ENCODE assay signal across 9 cellular contexts in the genomic region with DNA sequence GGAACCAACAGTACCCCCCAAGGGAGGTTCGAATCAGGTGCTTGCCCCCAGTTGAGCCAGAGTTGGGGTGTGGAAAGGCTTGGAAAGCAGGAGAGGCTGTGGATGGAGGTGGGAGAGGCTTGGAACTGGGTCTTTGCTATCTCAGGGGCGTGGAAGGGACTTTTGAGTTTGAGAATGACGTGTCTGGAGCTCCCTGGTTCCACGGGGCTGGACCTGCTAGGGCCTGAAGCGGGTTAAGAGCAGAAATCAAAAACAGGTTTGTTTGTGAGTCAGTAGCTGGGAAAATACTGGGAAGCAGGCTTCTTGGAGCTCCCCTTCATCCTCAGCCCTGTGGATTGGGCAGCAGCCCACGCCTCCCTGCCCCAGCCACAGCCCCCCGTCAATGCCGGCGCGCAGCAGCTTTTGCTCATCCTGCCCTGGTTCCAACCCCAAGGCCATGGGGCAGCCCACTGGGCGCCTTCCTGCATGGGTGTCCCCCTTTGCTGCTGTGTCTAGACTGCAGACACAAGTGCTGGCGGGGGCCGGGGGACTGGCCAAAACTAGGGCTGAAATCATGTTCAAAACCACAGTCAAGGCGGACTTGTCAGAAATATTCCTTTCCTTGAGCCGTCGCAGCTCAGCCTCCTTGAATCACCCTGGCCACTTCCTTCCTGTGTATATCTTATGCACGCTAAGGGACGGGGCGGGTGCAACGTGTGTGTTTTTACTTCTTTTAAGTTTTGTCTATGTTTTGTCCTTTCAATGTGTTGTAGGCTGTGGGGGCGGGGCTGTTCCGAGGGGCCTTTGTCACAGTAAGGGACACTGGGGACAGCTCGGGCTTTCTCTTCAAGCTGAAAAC.
DNase-seq lines count a peak whose midpoint lies in the region; ATAC-seq and TF ChIP-seq lines count a peak whose summit lies in the region.
"Had no signal": no experiment of that assay in that cellular context is flagged by ENCODE, and none has a peak within 500 bp of the region (broad histone marks: within the 10 kb centered on the region; RNA-seq: fewer than 3 reads in every experiment).

No MANE protein-coding gene starts in this region.

- H3K4me1 ChIP-seq in ACC112 (ENCODE audit: control insufficient read depth, insufficient read depth, low read length, unreplicated experiment) (peaks cover 23% of the 10 kb centered on the region), neuron (ENCODE audit: insufficient read depth, low read length) (peaks cover 2% of the 10 kb centered on the region)

- H3K4me3 ChIP-seq in ACC112 (ENCODE audit: low read depth, low read length) (peak overlapping the region; percentile 51), coronary artery (peak overlapping the region; percentile 45), neuron (ENCODE audit: low read length) (no peak overlapping the region)

- no peaks in the 10 kb centered on the region for H3K36me3 Mint-ChIP-seq in activated CD4-positive, alpha-beta T cell treated with anti-CD3 and anti-CD28 coated beads for 36 hours (ENCODE audit: low read depth)

- H2AFZ ChIP-seq in ACC112 (ENCODE audit: low read length, unreplicated experiment) (peak overlapping the region; percentile 65), neuron (ENCODE audit: low read depth, low read length) (peak overlapping the region; percentile 28)

- intact Hi-C loops in activated CD4-positive, alpha-beta T cell treated with anti-CD3 and anti-CD28 coated beads for 36 hours (cut with DNase I, micrococcal nuclease) = loop anchor here (1.0 to 5.0 kb wide), 17 partner anchors 25 to 531 kb away; partner anchors contain the start of genes KLF13 (in 2 of the 2), FAN1 (in 1 of the 2), MTMR10 (in 1 of the 2) and OTUD7A (in 1 of the 2)

- no peaks in the 10 kb centered on the region for H3K36me3 ChIP-seq in ACC112 (ENCODE audit: insufficient read depth, low read length)
- no peaks in the 10 kb centered on the region for H3K36me3 ChIP-seq in neuron (ENCODE audit: insufficient read depth, low read length)

- DNase-seq in activated CD4-positive, alpha-beta T cell treated with anti-CD3 and anti-CD28 coated beads for 36 hours = peak; percentile 93
- DNase-seq in coronary artery (ENCODE audit: low spot score) (no peak), substantia nigra (lab: John Stamatoyannopoulos, UW) (peak in 1 of 49 donors; percentile 40), NCI-H82 (lab: John Stamatoyannopoulos, UW) (no peak)

- peak overlapping the region; percentile 66 for H3K4me3 Mint-ChIP-seq in activated CD4-positive, alpha-beta T cell treated with anti-CD3 and anti-CD28 coated beads for 36 hours

- H3K4me1 Mint-ChIP-seq in activated CD4-positive, alpha-beta T cell treated with anti-CD3 and anti-CD28 coated beads for 36 hours = peaks cover 80% of the 10 kb centered on the region

- no peaks in the 10 kb centered on the region for H3K79me2 ChIP-seq in ACC112 (ENCODE audit: control insufficient read depth, insufficient read depth, low read length, unreplicated experiment)

- TF ChIP-seq CTCF in coronary artery (IDR thresholded peaks at IDR 0.05) = no peak

- peak overlapping the region; percentile 89 for H3K27ac ChIP-seq in ACC112 (ENCODE audit: low read depth, low read length)
- H3K27ac ChIP-seq in coronary artery = peak overlapping the region; percentile 30 to 72
- peak overlapping the region; percentile 17 for H3K27ac ChIP-seq in substantia nigra (ENCODE audit: low read depth, low read length, poor library complexity, severe bottlenecking)
- H3K27ac ChIP-seq: C4-2B had no signal

- POLR2A ChIA-PET in activated CD4-positive, alpha-beta T cell treated with anti-CD3 and anti-CD28 coated beads for 36 hours (lab: Charles Lee) = interaction anchor here (0.8 to 2.1 kb wide), 13 partner anchors 25 to 171 kb away, joined by 3 to 11 read pairs (median 6); partner anchors contain the start of gene KLF13

- ATAC-seq in GM19438 (IDR thresholded peaks at IDR 0.05; ENCODE audit: low read depth, unreplicated experiment) = peak; percentile 46
- peak; percentile 48 for ATAC-seq in HG03571 (IDR thresholded peaks at IDR 0.05; ENCODE audit: unreplicated experiment)
- peak; percentile 68 for ATAC-seq in activated CD4-positive, alpha-beta T cell treated with anti-CD3 and anti-CD28 coated beads for 36 hours

- peaks cover 1% of the 10 kb centered on the region for H3K9me3 ChIP-seq in neuron (ENCODE audit: low read length)

- no peaks in the 10 kb centered on the region for H3K27me3 Mint-ChIP-seq in activated CD4-positive, alpha-beta T cell treated with anti-CD3 and anti-CD28 coated beads for 36 hours

- no peaks in the 10 kb centered on the region for H3K27me3 ChIP-seq in ACC112 (ENCODE audit: insufficient read depth, low read length)
- H3K27me3 ChIP-seq in neuron (ENCODE audit: insufficient read depth, low read length) = peaks cover 8% of the 10 kb centered on the region

- H3K9me3 Mint-ChIP-seq in activated CD4-positive, alpha-beta T cell treated with anti-CD3 and anti-CD28 coated beads for 36 hours (ENCODE audit: low read depth) = no peaks in the 10 kb centered on the region

- peak overlapping the region; percentile 97 for H3K27ac Mint-ChIP-seq in activated CD4-positive, alpha-beta T cell treated with anti-CD3 and anti-CD28 coated beads for 36 hours

- CTCF ChIA-PET in activated CD4-positive, alpha-beta T cell treated with anti-CD3 and anti-CD28 coated beads for 36 hours (lab: Charles Lee) = interaction anchor here (0.6 to 9.3 kb wide), 28 partner anchors 9 to 239 kb away, joined by 3 to 137 read pairs (median 4); no protein-coding TSS in a partner anchor

Comparison
In these comparisons a context has a peak if more than half of its experiments do, and no peak if none do; other contexts are left out.
1. H3K27ac ChIP-seq: peak in every context shown above with its lines; median percentile 89 in ACC112; 51 in coronary artery; 17 in substantia nigra.